17 cellular contexts compared by ENCODE assay signal in the genomic region with DNA sequence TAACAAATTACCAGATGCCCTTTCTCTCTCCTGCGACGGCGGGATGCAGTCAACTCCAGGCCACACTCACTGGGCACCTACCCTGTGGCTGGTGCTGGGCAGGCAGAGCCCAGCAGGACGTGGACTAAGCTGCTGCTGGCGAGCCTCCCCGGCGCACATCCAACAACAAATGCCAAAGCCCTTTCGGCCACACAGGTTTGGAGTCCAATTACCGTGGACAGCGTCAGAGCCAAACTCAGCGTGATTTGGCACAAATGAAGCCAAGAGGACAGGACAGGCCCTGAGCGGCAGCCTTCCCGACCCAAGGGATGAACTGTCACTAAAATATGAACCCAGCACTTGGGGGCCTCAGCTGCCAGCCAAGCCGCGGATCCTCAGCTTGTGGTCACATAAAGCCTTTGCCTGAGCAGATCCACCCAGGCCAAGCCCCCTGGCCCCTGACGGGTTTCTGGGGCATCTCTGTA. TPM values are rescaled to one million over a fixed set of nuclear protein-coding genes. Genes with fewer than 3 reads are reported as not detected.
DNase-seq lines count a peak whose midpoint lies in the region; ATAC-seq and TF ChIP-seq lines count a peak whose summit lies in the region.
"Had no signal": no experiment of that assay in that cellular context is flagged by ENCODE, and none has a peak within 500 bp of the region (broad histone marks: within the 10 kb centered on the region; RNA-seq: fewer than 3 reads in every experiment).

No MANE protein-coding gene starts in this region.

- POLR2A ChIA-PET in PC-3 (lab: Charles Lee; ENCODE audit: unreplicated experiment) = no interaction called here

- no peaks in the 10 kb centered on the region for H3K79me2 ChIP-seq in PC-3 (ENCODE audit: low read length)

- TF ChIP-seq CTCF in C4-2B (conservative IDR thresholded peaks at IDR 0.05) (no peak), PC-3 (conservative IDR thresholded peaks at IDR 0.05; ENCODE audit: low read depth, low read length) (no peak), heart right ventricle (IDR thresholded peaks at IDR 0.05) (no peak)

- no peaks in the 10 kb centered on the region for H3K9me2 ChIP-seq in PC-3 (replicated peaks; ENCODE audit: low read length)

- BruUV-seq in PC-3 (replicated peaks; lab: Mats Ljungman, UMichigan) = no TSS peak

- peaks cover 3% of the 10 kb centered on the region; the same call in 1 of the 2 replicates for H3K4me1 ChIP-seq in PC-3 (ENCODE audit: insufficient read depth, low read length)
- peaks cover 0 to 22% (median 0%) of the 10 kb centered on the region in 9 donors for H3K4me1 ChIP-seq in heart right ventricle
- H3K4me1 ChIP-seq: sigmoid colon had no signal

- DNase-seq in PC-3 (no peak), heart right ventricle (peak; percentile 19 to 59), pons (ENCODE audit: low spot score) (peak; percentile 37), NOMO-1 treated with DMSO at 0.1 percent for 48 hours (lab: John Stamatoyannopoulos, UW; ENCODE audit: unreplicated experiment) (no peak), NCI-H748 treated with DMSO at 0.1 percent for 48 hours (lab: John Stamatoyannopoulos, UW) (no peak), HK-2 (ENCODE audit: unreplicated experiment) (no peak), T1000 (lab: John Stamatoyannopoulos, UW) (no peak)
- DNase-seq: activated CD4-positive, CD25-positive, alpha-beta regulatory T cell; DMS53; glutamatergic neuron; NCI-H1105 treated with DMSO at 0.1 percent for 48 hours; NCI-H226; PC-9; sigmoid colon had no signal

- ATAC-seq in PC-3 = peak; percentile 62
- ATAC-seq in heart right ventricle = peak; percentile 23 to 87 (median 66)
- ATAC-seq: natural killer cell treated with Interleukin-12 subunit alpha and Interleukin-12 subunit beta and Interleukin-15 and Interleukin-18, amount 100 ng/mL, for 72 hours; stimulated activated memory B cell treated with anti-CD40 and anti-IgM and Interleukin-4, amounts not matched to agents 10 μg/mL and 1 μg/mL and 100 μg/mL, for 72 hours had no signal

- H3F3A ChIP-seq in PC-3 (ENCODE audit: low read length, unreplicated experiment) = no peaks in the 10 kb centered on the region

- H3K27ac ChIP-seq in C4-2B = peak overlapping the region; percentile 71
- H3K27ac ChIP-seq in PC-3 (ENCODE audit: low read length) = no peak overlapping the region
- peak overlapping the region in 3 of 10 donors; percentile 22 to 44 (median 25) for H3K27ac ChIP-seq in heart right ventricle
- H3K27ac ChIP-seq: PC-9, sigmoid colon had no signal

- intact Hi-C loops in PC-3 (cut with micrococcal nuclease) (no loop called here), heart right ventricle (cut with DNase I) (no loop called here)

- H3K36me3 ChIP-seq in PC-3 (ENCODE audit: low read depth, low read length) (peaks cover 18% of the 10 kb centered on the region), heart right ventricle (peaks cover 0 to 87% (median 34%) of the 10 kb centered on the region in 9 donors)

- no peaks in the 10 kb centered on the region for H3K9me3 ChIP-seq in PC-3 (ENCODE audit: low read length)
- H3K9me3 ChIP-seq in heart right ventricle = no peaks in the 10 kb centered on the region
- H3K9me3 ChIP-seq: sigmoid colon had no signal

- no peaks in the 10 kb centered on the region for H3K27me3 ChIP-seq in PC-3 (ENCODE audit: low read length)
- H3K27me3 ChIP-seq in heart right ventricle = no peaks in the 10 kb centered on the region
- H3K27me3 ChIP-seq: sigmoid colon had no signal

- H3K4me3 ChIP-seq in PC-3 (ENCODE audit: low read length) (no peak overlapping the region), heart right ventricle (no peak overlapping the region)
- H3K4me3 ChIP-seq: PC-9, sigmoid colon had no signal

- no peaks in the 10 kb centered on the region for H4K20me1 ChIP-seq in PC-3 (ENCODE audit: low read length)

- no peak overlapping the region for H3K4me2 ChIP-seq in PC-3 (ENCODE audit: low read length)
- H3K4me2 ChIP-seq: PC-9 had no signal

- CTCF ChIA-PET in PC-3 (lab: Charles Lee) = no interaction called here

- 89 to 94% methylated on average over 16 of the region's 16 CpGs for WGBS in heart right ventricle, 2 donors

- H3K9ac ChIP-seq in PC-3 (ENCODE audit: low read length) = no peak overlapping the region

- H2AFZ ChIP-seq in PC-3 (ENCODE audit: low read length) = no peak overlapping the region
- H2AFZ ChIP-seq: PC-9 had no signal

RNA-seq across cellular contexts. Expression of gene DAGLB, which starts 28.4 kb away (rescaled TPM):
- total RNA-seq in PC-3 (2014; rRNA removed) (23.4 and 34.5 TPM in 2 replicates), heart right ventricle (10 to 100 TPM in 1 of 10 donors, 1 to 10 TPM in 9; 4.8 to 10.5 (median 5.7) TPM)
- 10 to 100 TPM in 1 of 2 donors, 1 to 10 TPM in 1; 7.3 to 12.9 TPM for polyA plus RNA-seq in heart right ventricle

RNA-seq across cellular contexts. Expression of gene RAC1, which starts 45.0 kb away (rescaled TPM):
- total RNA-seq in PC-3 (2014; rRNA removed) (89.7 and 138 TPM in 2 replicates), heart right ventricle (100 to 1,000 TPM; 115 to 180 (median 137) TPM)
- polyA plus RNA-seq in heart right ventricle = 100 to 1,000 TPM; 164 to 205 TPM

Comparison
In these comparisons a context has a peak if more than half of its experiments do, and no peak if none do; other contexts are left out.
1. DNase-seq: peak in heart right ventricle (2 of 2) and pons (single experiment); none in PC-3 (single experiment), NOMO-1 treated with DMSO at 0.1 percent for 48 hours (single experiment), NCI-H748 treated with DMSO at 0.1 percent for 48 hours (single experiment), HK-2 (single experiment) and T1000 (single experiment).